Comparison of ENCODE assay signal across 14 cellular contexts in the genomic region with DNA sequence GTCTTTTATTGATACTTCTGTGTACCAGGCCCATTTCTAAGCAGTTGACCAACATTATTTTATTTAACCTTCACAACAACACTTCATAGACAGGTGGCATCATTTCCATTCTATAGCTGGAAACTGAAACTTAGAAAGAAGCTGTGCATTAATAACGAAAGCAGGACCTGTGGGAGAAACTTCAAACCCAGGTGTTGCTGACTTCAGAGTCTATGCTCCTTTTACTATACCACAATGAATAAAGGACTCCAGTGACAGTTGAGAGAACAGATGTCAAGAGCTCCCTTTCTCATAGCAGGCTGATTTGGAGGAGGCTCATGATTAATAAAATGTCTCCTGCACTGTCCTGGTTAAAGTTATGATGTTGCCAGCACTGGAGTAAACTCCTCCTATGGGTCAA.
DNase-seq lines count a peak whose midpoint lies in the region; ATAC-seq and TF ChIP-seq lines count a peak whose summit lies in the region.
"Had no signal": no experiment of that assay in that cellular context is flagged by ENCODE, and none has a peak within 500 bp of the region (broad histone marks: within the 10 kb centered on the region; RNA-seq: fewer than 3 reads in every experiment).

No MANE protein-coding gene starts in this region.

- DNase-seq in GM12865 (ENCODE audit: low read depth) (peak; percentile 72), GM19238 (ENCODE audit: insufficient read length, low spot score) (peak; percentile 12), caudate nucleus (lab: John Stamatoyannopoulos, UW) (no peak), NCI-H82 (lab: John Stamatoyannopoulos, UW) (no peak)
- DNase-seq in stimulated activated CD4-positive, alpha-beta T cell treated with anti-CD3 and anti-CD28 coated beads, Interleukin-4, amount 100 ng/mL, for 1 hour, result no peak
- DNase-seq: activated CD4-positive, CD25-positive, alpha-beta regulatory T cell; activated naive CD4-positive, alpha-beta T cell treated with anti-CD3 and anti-CD28 coated beads, Interleukin-2, amount 10 ng/mL, durations not matched to agents 7 days and 5 days; GDM1; SHP77 had no signal

- H3K4me3 Mint-ChIP-seq in stimulated activated memory B cell treated with anti-CD40 and anti-IgM and Interleukin-4, amounts not matched to agents 10 μg/mL and 1 μg/mL and 100 μg/mL, for 72 hours, result no peak overlapping the region
- H3K4me3 Mint-ChIP-seq: activated naive CD4-positive, alpha-beta T cell treated with anti-CD3 and anti-CD28 coated beads, Interleukin-2, amount 10 ng/mL, durations not matched to agents 7 days and 5 days; dendritic cell treated with granulocyte-macrophage colony-stimulating factor and Interleukin-4, amounts not matched to agents 40 ng/mL and 50 ng/mL, for 4 days had no signal

- peak; percentile 100 for ATAC-seq in HG02588 (IDR thresholded peaks at IDR 0.05; ENCODE audit: unreplicated experiment)
- peak; percentile 100 for ATAC-seq in HG03354 (IDR thresholded peaks at IDR 0.05; ENCODE audit: poor library complexity, severe bottlenecking, unreplicated experiment)
- no peak for ATAC-seq in stimulated activated memory B cell treated with anti-CD40 and anti-IgM and Interleukin-4, amounts not matched to agents 10 μg/mL and 1 μg/mL and 100 μg/mL, for 72 hours

- no peak overlapping the region for H3K27ac Mint-ChIP-seq in stimulated activated memory B cell treated with anti-CD40 and anti-IgM and Interleukin-4, amounts not matched to agents 10 μg/mL and 1 μg/mL and 100 μg/mL, for 72 hours
- H3K27ac Mint-ChIP-seq: activated naive CD4-positive, alpha-beta T cell treated with anti-CD3 and anti-CD28 coated beads, Interleukin-2, amount 10 ng/mL, durations not matched to agents 7 days and 5 days; dendritic cell treated with granulocyte-macrophage colony-stimulating factor and Interleukin-4, amounts not matched to agents 40 ng/mL and 50 ng/mL, for 4 days; progenitor cell of endocrine pancreas had no signal

- H3K27ac ChIP-seq in caudate nucleus (ENCODE audit: low read depth, low read length), result no peak overlapping the region

- TF ChIP-seq CTCF in GM12865 (IDR thresholded peaks at IDR 0.05; ENCODE audit: insufficient read depth, low read depth, low read length, missing control alignments), result no peak

- no peaks in the 10 kb centered on the region for H3K27me3 Mint-ChIP-seq in stimulated activated memory B cell treated with anti-CD40 and anti-IgM and Interleukin-4, amounts not matched to agents 10 μg/mL and 1 μg/mL and 100 μg/mL, for 72 hours
- H3K27me3 Mint-ChIP-seq: activated naive CD4-positive, alpha-beta T cell treated with anti-CD3 and anti-CD28 coated beads, Interleukin-2, amount 10 ng/mL, durations not matched to agents 7 days and 5 days had no signal

- H3K9me3 Mint-ChIP-seq in stimulated activated memory B cell treated with anti-CD40 and anti-IgM and Interleukin-4, amounts not matched to agents 10 μg/mL and 1 μg/mL and 100 μg/mL, for 72 hours, result no peaks in the 10 kb centered on the region
- H3K9me3 Mint-ChIP-seq: activated naive CD4-positive, alpha-beta T cell treated with anti-CD3 and anti-CD28 coated beads, Interleukin-2, amount 10 ng/mL, durations not matched to agents 7 days and 5 days; dendritic cell treated with granulocyte-macrophage colony-stimulating factor and Interleukin-4, amounts not matched to agents 40 ng/mL and 50 ng/mL, for 4 days had no signal

- H3K4me3 ChIP-seq in GM12865 (ENCODE audit: low read depth, low read length), result no peak overlapping the region

- H3K4me1 Mint-ChIP-seq in stimulated activated memory B cell treated with anti-CD40 and anti-IgM and Interleukin-4, amounts not matched to agents 10 μg/mL and 1 μg/mL and 100 μg/mL, for 72 hours, result no peaks in the 10 kb centered on the region
- H3K4me1 Mint-ChIP-seq: activated naive CD4-positive, alpha-beta T cell treated with anti-CD3 and anti-CD28 coated beads, Interleukin-2, amount 10 ng/mL, durations not matched to agents 7 days and 5 days had no signal

- no peaks in the 10 kb centered on the region for H3K36me3 Mint-ChIP-seq in stimulated activated memory B cell treated with anti-CD40 and anti-IgM and Interleukin-4, amounts not matched to agents 10 μg/mL and 1 μg/mL and 100 μg/mL, for 72 hours
- H3K36me3 Mint-ChIP-seq: activated naive CD4-positive, alpha-beta T cell treated with anti-CD3 and anti-CD28 coated beads, Interleukin-2, amount 10 ng/mL, durations not matched to agents 7 days and 5 days had no signal

Comparison
In these comparisons a context has a peak if more than half of its experiments do, and no peak if none do; other contexts are left out.
1. DNase-seq: peak in GM12865 (single experiment) and GM19238 (single experiment); none in caudate nucleus (0 of 61), stimulated activated CD4-positive, alpha-beta T cell treated with anti-CD3 and anti-CD28 coated beads, Interleukin-4, amount 100 ng/mL, for 1 hour (single experiment) and NCI-H82 (single experiment).